ENCODE assay signal across 20 cellular contexts in the genomic region with DNA sequence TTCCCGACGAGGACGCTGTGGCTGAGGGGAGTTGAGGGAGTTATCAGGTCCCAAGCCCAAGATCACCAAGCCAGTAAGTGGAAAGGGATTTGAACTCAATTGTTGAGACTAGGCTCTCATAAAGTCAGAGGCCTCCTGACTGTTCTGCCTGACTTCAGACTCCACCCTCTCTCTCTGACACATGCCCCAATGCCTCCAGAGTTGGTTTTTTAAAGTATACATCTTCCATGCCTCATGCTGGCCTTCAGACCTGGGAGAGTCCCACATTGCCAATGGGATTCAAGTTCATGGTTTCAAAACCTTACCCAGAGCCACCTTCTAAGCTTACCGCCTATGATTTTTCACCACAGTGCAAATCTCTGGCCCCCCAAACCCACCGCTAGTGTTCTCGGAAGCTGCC.
A peak's percentile ranks its signal among the peaks of the same experiment; 100 is the strongest.
DNase-seq lines count a peak whose midpoint lies in the region; ATAC-seq and TF ChIP-seq lines count a peak whose summit lies in the region.
"Had no signal": no experiment of that assay in that cellular context is flagged by ENCODE, and none has a peak within 500 bp of the region (broad histone marks: within the 10 kb centered on the region; RNA-seq: fewer than 3 reads in every experiment).

No MANE protein-coding gene starts in this region.

- H3K4me1 ChIP-seq in neural progenitor cell: peaks cover 31% of the 10 kb centered on the region

- H3K9me3 ChIP-seq in neural progenitor cell (ENCODE audit: low read depth): no peaks in the 10 kb centered on the region
- H3K9me3 ChIP-seq: HAP-1 had no signal

- no peak overlapping the region for H3K4me3 ChIP-seq in neural progenitor cell
- H3K4me3 ChIP-seq: HAP-1 had no signal

- CTCF ChIA-PET in activated naive CD4-positive, alpha-beta T cell treated with anti-CD3 and anti-CD28 coated beads for 36 hours (lab: Charles Lee): no interaction called here

- POLR2A ChIA-PET in naive thymus-derived CD8-positive, alpha-beta T cell (lab: Charles Lee): no interaction called here

- H3K4me1 Mint-ChIP-seq in neural progenitor cell: peaks cover 27% of the 10 kb centered on the region
- peaks cover 8% of the 10 kb centered on the region for H3K4me1 Mint-ChIP-seq in activated naive CD4-positive, alpha-beta T cell treated with anti-CD3 and anti-CD28 coated beads for 36 hours (ENCODE audit: low read depth)
- peaks cover 0 to 11% (median 3%) of the 10 kb centered on the region in 4 donors for H3K4me1 Mint-ChIP-seq in naive thymus-derived CD8-positive, alpha-beta T cell

- peak overlapping the region; percentile 42 for H3K27ac Mint-ChIP-seq in neural progenitor cell
- H3K27ac Mint-ChIP-seq in activated naive CD4-positive, alpha-beta T cell treated with anti-CD3 and anti-CD28 coated beads for 36 hours: no peak overlapping the region
- peak overlapping the region in 1 of 10 donors; percentile 73 for H3K27ac Mint-ChIP-seq in naive thymus-derived CD8-positive, alpha-beta T cell

- H3K36me3 ChIP-seq in neural progenitor cell: no peaks in the 10 kb centered on the region
- H3K36me3 ChIP-seq: HAP-1 had no signal

- H2AFZ ChIP-seq in neural progenitor cell (replicated peaks): no peak overlapping the region

- intact Hi-C loops in activated naive CD4-positive, alpha-beta T cell treated with anti-CD3 and anti-CD28 coated beads for 36 hours (cut with micrococcal nuclease): no loop called here
- intact Hi-C loops in left cardiac atrium (cut with DNase I): no loop called here

- no peaks in the 10 kb centered on the region for H3K27me3 ChIP-seq in neural progenitor cell

- no peak overlapping the region for H3K4me2 ChIP-seq in neural progenitor cell
- H3K4me2 ChIP-seq: KMS-11 had no signal

- no peaks in the 10 kb centered on the region for H3K79me2 ChIP-seq in neural progenitor cell (ENCODE audit: low read depth)

- no peak for TF ChIP-seq CTCF in neural progenitor cell (IDR thresholded peaks at IDR 0.05)

- H4K20me1 ChIP-seq in neural progenitor cell (ENCODE audit: low read depth): no peaks in the 10 kb centered on the region

- H3K27ac ChIP-seq in caudate nucleus (ENCODE audit: low read depth, low read length) (peak overlapping the region; percentile 33), neural progenitor cell (no peak overlapping the region)
- H3K27ac ChIP-seq: KMS-11 had no signal

- H3K9ac ChIP-seq in neural progenitor cell: no peak overlapping the region
- H3K9ac ChIP-seq: KMS-11 had no signal

- no peaks in the 10 kb centered on the region for H3K36me3 Mint-ChIP-seq in neural progenitor cell
- no peaks in the 10 kb centered on the region for H3K36me3 Mint-ChIP-seq in activated naive CD4-positive, alpha-beta T cell treated with anti-CD3 and anti-CD28 coated beads for 36 hours (ENCODE audit: low read depth)
- no peaks in the 10 kb centered on the region for H3K36me3 Mint-ChIP-seq in naive thymus-derived CD8-positive, alpha-beta T cell

- no peaks in the 10 kb centered on the region for H3F3A ChIP-seq in neural progenitor cell (ENCODE audit: low read depth)

- H3K9me3 Mint-ChIP-seq in neural progenitor cell: peaks cover 5% of the 10 kb centered on the region
- H3K9me3 Mint-ChIP-seq in activated naive CD4-positive, alpha-beta T cell treated with anti-CD3 and anti-CD28 coated beads for 36 hours: no peaks in the 10 kb centered on the region
- H3K9me3 Mint-ChIP-seq in naive thymus-derived CD8-positive, alpha-beta T cell: no peaks in the 10 kb centered on the region

- no peaks in the 10 kb centered on the region for H3K27me3 Mint-ChIP-seq in neural progenitor cell (ENCODE audit: insufficient read depth, low read depth)
- H3K27me3 Mint-ChIP-seq in activated naive CD4-positive, alpha-beta T cell treated with anti-CD3 and anti-CD28 coated beads for 36 hours (ENCODE audit: low read depth): peaks cover 4% of the 10 kb centered on the region
- peaks cover 0 to 15% (median 4%) of the 10 kb centered on the region in 5 donors for H3K27me3 Mint-ChIP-seq in naive thymus-derived CD8-positive, alpha-beta T cell

- peak; percentile 18 for DNase-seq in AG08395 (ENCODE audit: low spot score)
- DNase-seq in HCEC 1CT: peak; percentile 29
- DNase-seq in caudate nucleus (lab: John Stamatoyannopoulos, UW): no peak
- DNase-seq in neural progenitor cell (ENCODE audit: low spot score): no peak
- no peak for DNase-seq in activated naive CD4-positive, alpha-beta T cell treated with anti-CD3 and anti-CD28 coated beads for 36 hours
- DNase-seq in left cardiac atrium: no peak
- DNase-seq in naive thymus-derived CD8-positive, alpha-beta T cell: no peak
- DNase-seq: 8988T, C1 segment of cervical spinal cord, DND-41, NCI-H1048, NCI-H146, NCI-H2081, NCI-H748 treated with DMSO at 0.1 percent for 48 hours, OCI-M1, RPMI8226, SIG-M5 had no signal

- H3K4me3 Mint-ChIP-seq in neural progenitor cell: no peak overlapping the region
- no peak overlapping the region for H3K4me3 Mint-ChIP-seq in activated naive CD4-positive, alpha-beta T cell treated with anti-CD3 and anti-CD28 coated beads for 36 hours
- H3K4me3 Mint-ChIP-seq in naive thymus-derived CD8-positive, alpha-beta T cell: no peak overlapping the region

- ATAC-seq in HG02885 (IDR thresholded peaks at IDR 0.05; ENCODE audit: poor library complexity, unreplicated experiment) (no peak), left cardiac atrium (no peak)
- ATAC-seq in naive thymus-derived CD8-positive, alpha-beta T cell: no peak

Comparison
In these comparisons a context has a peak if more than half of its experiments do, and no peak if none do; other contexts are left out.
1. DNase-seq: peak in AG08395 (single experiment) and HCEC 1CT (single experiment); none in caudate nucleus (0 of 61), neural progenitor cell (single experiment), activated naive CD4-positive, alpha-beta T cell treated with anti-CD3 and anti-CD28 coated beads for 36 hours (single experiment), left cardiac atrium (single experiment) and naive thymus-derived CD8-positive, alpha-beta T cell (0 of 10).